Comparison of ENCODE assay signal across 1 cellular context in genomic region chr16:58049697-58050185, GRCh38.
TF ChIP-seq lines count a peak whose summit lies in the region.

No MANE protein-coding gene starts in this region.

TF ChIP-seq in WTC11, 78 proteins besides CTCF, POLR2A, EP300 and RAD21 (continued from another document):
- TF ChIP-seq HMGXB4 (CRISPR knock-in tag; IDR thresholded peaks at IDR 0.05) (no peak), CDX4 (CRISPR knock-in tag; IDR thresholded peaks at IDR 0.05; ENCODE audit: borderline replicate concordance) (no peak), GABPB1 (CRISPR knock-in tag; IDR thresholded peaks at IDR 0.05) (no peak), CBFB (CRISPR knock-in tag; IDR thresholded peaks at IDR 0.05; ENCODE audit: low read depth) (no peak)
- TF ChIP-seq, protein P1, sequence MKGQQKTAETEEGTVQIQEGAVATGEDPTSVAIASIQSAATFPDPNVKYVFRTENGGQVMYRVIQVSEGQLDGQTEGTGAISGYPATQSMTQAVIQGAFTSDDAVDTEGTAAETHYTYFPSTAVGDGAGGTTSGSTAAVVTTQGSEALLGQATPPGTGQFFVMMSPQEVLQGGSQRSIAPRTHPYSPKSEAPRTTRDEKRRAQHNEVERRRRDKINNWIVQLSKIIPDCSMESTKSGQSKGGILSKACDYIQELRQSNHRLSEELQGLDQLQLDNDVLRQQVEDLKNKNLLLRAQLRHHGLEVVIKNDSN (CRISPR knock-in tag; IDR thresholded peaks at IDR 0.05), result no peak
- TF ChIP-seq, protein P2, sequence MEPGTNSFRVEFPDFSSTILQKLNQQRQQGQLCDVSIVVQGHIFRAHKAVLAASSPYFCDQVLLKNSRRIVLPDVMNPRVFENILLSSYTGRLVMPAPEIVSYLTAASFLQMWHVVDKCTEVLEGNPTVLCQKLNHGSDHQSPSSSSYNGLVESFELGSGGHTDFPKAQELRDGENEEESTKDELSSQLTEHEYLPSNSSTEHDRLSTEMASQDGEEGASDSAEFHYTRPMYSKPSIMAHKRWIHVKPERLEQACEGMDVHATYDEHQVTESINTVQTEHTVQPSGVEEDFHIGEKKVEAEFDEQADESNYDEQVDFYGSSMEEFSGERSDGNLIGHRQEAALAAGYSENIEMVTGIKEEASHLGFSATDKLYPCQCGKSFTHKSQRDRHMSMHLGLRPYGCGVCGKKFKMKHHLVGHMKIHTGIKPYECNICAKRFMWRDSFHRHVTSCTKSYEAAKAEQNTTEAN (CRISPR knock-in tag; IDR thresholded peaks at IDR 0.05), result no peak
TF ChIP-seq in WTC11: peak in this region for 0.
